1 cellular context compared by ENCODE assay signal in genomic region chr12:105209091-105209490, GRCh38.
TF ChIP-seq lines count a peak whose summit lies in the region.

No MANE protein-coding gene starts in this region.

TF ChIP-seq in IMR-90, 13 proteins besides CTCF, POLR2A, EP300 and RAD21:
- TF ChIP-seq ELK1 (IDR thresholded peaks at IDR 0.05; ENCODE audit: borderline replicate concordance, low read depth, low read length), result no peak
- no peak for TF ChIP-seq CEBPB (IDR thresholded peaks at IDR 0.05; ENCODE audit: low read depth, low read length)
- no peak for TF ChIP-seq FOS (IDR thresholded peaks at IDR 0.05; ENCODE audit: low read depth, low read length)
- TF ChIP-seq USF2 (IDR thresholded peaks at IDR 0.05; ENCODE audit: low read depth, low read length), result no peak
- no peak for TF ChIP-seq MAFK (IDR thresholded peaks at IDR 0.05; ENCODE audit: low read depth, low read length)
- no peak for TF ChIP-seq SMC3 (IDR thresholded peaks at IDR 0.05; ENCODE audit: low read depth, low read length)
- TF ChIP-seq MXI1 (IDR thresholded peaks at IDR 0.05; ENCODE audit: borderline replicate concordance, low read depth, low read length), result no peak
- TF ChIP-seq CHD1 (IDR thresholded peaks at IDR 0.05; ENCODE audit: low read depth, low read length), result no peak
- no peak for TF ChIP-seq RFX5 (IDR thresholded peaks at IDR 0.05; ENCODE audit: low read depth, low read length)
- TF ChIP-seq MAZ (IDR thresholded peaks at IDR 0.05; ENCODE audit: borderline replicate concordance, low read depth, low read length), result no peak
